Comparison of ENCODE assay signal across 8 cellular contexts in the genomic region with DNA sequence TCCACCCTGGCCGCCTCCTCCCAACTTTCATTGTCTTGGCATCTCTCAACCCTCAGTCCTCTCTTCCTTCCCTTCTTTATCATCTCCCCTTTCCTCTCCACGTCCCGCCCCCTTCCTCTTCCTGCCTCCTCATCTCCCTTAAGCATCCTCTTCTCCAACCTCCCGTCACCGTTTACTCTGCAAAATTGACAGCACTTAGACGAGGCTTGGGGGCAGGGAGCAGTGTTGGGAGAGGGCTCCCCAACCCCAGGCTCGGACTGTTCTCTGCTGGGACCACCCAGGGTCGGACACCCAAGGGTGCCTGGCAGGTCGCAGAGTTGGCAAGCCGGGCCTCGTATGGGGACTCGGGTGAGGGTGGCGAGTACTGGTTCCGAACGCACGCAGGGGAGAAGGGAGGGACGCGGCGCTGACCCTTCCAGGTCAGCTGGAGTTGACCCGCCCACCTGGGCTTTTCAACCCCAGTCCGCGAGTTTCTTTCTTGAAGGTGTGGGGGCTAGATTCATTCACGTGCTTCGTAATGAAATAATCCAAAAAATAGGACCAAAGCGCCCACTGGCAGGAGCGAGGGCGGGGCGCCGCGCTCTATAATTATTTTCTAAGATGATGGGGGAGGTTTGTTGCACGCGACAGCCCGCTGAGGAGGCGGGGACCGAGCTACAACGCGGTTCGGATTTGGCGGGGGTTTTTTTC. TPM values are rescaled to one million over a fixed set of nuclear protein-coding genes. Genes with fewer than 3 reads are reported as not detected.
DNase-seq lines count a peak whose midpoint lies in the region; ATAC-seq, FAIRE-seq and TF ChIP-seq lines count a peak whose summit lies in the region.

No MANE protein-coding gene starts in this region.

- no peak for FAIRE-seq in bronchial epithelial cell (lab: Jason Lieb, UNC)

- H3K27me3 ChIP-seq in PC-3 (ENCODE audit: low read length) (no peaks in the 10 kb centered on the region), bronchial epithelial cell (ENCODE audit: control insufficient read depth, insufficient read depth, low read length) (no peaks in the 10 kb centered on the region), lower lobe of right lung (ENCODE audit: low read depth) (no peaks in the 10 kb centered on the region), testis (no peaks in the 10 kb centered on the region)

- TF ChIP-seq POLR2A in testis (IDR thresholded peaks at IDR 0.05): no peak

- intact Hi-C loops in PC-3 (cut with micrococcal nuclease): loop anchor here (5.0 kb wide), 2 partner anchors 47 to 207 kb away; a partner anchor contains a TSS
- intact Hi-C loops in lower lobe of right lung (cut with DNase I): no loop called here
- intact Hi-C loops in testis (cut with DNase I; ENCODE audit: low total_unique reads): no loop called here

- no peaks in the 10 kb centered on the region for H4K20me1 ChIP-seq in PC-3 (ENCODE audit: low read length)

- 3 to 5% methylated on average over 28 to 39 of the region's 39 CpGs for WGBS in testis, 2 donors

- no peaks in the 10 kb centered on the region for H3K9me3 ChIP-seq in PC-3 (ENCODE audit: low read length)
- H3K9me3 ChIP-seq in lower lobe of right lung: no peaks in the 10 kb centered on the region
- no peaks in the 10 kb centered on the region for H3K9me3 ChIP-seq in testis

- peaks cover 3% of the 10 kb centered on the region for H3F3A ChIP-seq in PC-3 (ENCODE audit: low read length, unreplicated experiment)

- no peaks in the 10 kb centered on the region; the same call in none of the 2 replicates for H3K36me3 ChIP-seq in PC-3 (ENCODE audit: low read depth, low read length)
- peaks cover 6% of the 10 kb centered on the region for H3K36me3 ChIP-seq in bronchial epithelial cell (ENCODE audit: control insufficient read depth, insufficient read depth, low read length)
- H3K36me3 ChIP-seq in lower lobe of right lung: peaks cover 27% of the 10 kb centered on the region
- H3K36me3 ChIP-seq in testis (ENCODE audit: low read depth, missing control alignments): no peaks in the 10 kb centered on the region

- POLR2A ChIA-PET in PC-3 (lab: Charles Lee; ENCODE audit: unreplicated experiment): interaction anchor here (0.7 kb wide), 1 partner anchor 14 kb away, joined by 4 read pairs; no protein-coding TSS in a partner anchor

- H3K9me2 ChIP-seq in PC-3 (replicated peaks; ENCODE audit: low read length): no peaks in the 10 kb centered on the region

- BruUV-seq in PC-3 (replicated peaks; lab: Mats Ljungman, UMichigan): TSS peak; percentile 17

- H3K4me3 ChIP-seq in PC-3 (ENCODE audit: low read length) (peak overlapping the region; percentile 95), bronchial epithelial cell (ENCODE audit: low read depth, low read length) (peak overlapping the region; percentile 89), lower lobe of right lung (peak overlapping the region; percentile 78), testis (peak overlapping the region; percentile 75 to 78)

- peaks cover 44% of the 10 kb centered on the region for H3K4me1 ChIP-seq in PC-3 (ENCODE audit: insufficient read depth, low read length)
- peaks cover 68% of the 10 kb centered on the region for H3K4me1 ChIP-seq in lower lobe of right lung
- H3K4me1 ChIP-seq in testis: peaks cover 61% of the 10 kb centered on the region

- H3K27ac ChIP-seq in PC-3 (ENCODE audit: low read length) (peak overlapping the region; percentile 70), lower lobe of right lung (peak overlapping the region; percentile 82), testis (peak overlapping the region; percentile 52 to 98)

- DNase-seq in DMS153 treated with DMSO at 0.1 percent for 48 hours (lab: John Stamatoyannopoulos, UW; ENCODE audit: unreplicated experiment) (peak; percentile 74), DMS153 (lab: John Stamatoyannopoulos, UW) (no peak), PC-3 (no peak), bronchial epithelial cell (ENCODE audit: low read depth) (no peak), lower lobe of right lung (peak; percentile 61), testis (peak; percentile 48), LoVo (ENCODE audit: low spot score) (no peak)

- ATAC-seq in PC-3 (no peak), lower lobe of right lung (no peak), GM19463 (IDR thresholded peaks at IDR 0.05; ENCODE audit: unreplicated experiment) (no peak)

- H3K79me2 ChIP-seq in PC-3 (ENCODE audit: low read length): peaks cover 30% of the 10 kb centered on the region

- CTCF ChIA-PET in PC-3 (lab: Charles Lee): interaction anchor here (0.6 to 1.0 kb wide), 5 partner anchors 7 to 115 kb away, joined by 3 to 9 read pairs (median 5); a partner anchor contains a TSS

- TF ChIP-seq CTCF in PC-3 (conservative IDR thresholded peaks at IDR 0.05; ENCODE audit: low read depth, low read length) (no peak), bronchial epithelial cell (IDR thresholded peaks at IDR 0.05; ENCODE audit: insufficient read depth, low read length, severe bottlenecking) (no peak), lower lobe of right lung (IDR thresholded peaks at IDR 0.05) (no peak), testis (IDR thresholded peaks at IDR 0.05) (no peak)

- peak overlapping the region; percentile 89 for H2AFZ ChIP-seq in PC-3 (ENCODE audit: low read length)

- peak overlapping the region; percentile 90 for H3K9ac ChIP-seq in PC-3 (ENCODE audit: low read length)

- H3K4me2 ChIP-seq in PC-3 (ENCODE audit: low read length): peak overlapping the region; percentile 96

RNA-seq across cellular contexts. Expression of a gene that starts 0.8 kb away (rescaled TPM):
- total RNA-seq in PC-3 (2014; rRNA removed) (53.8 and 76.7 TPM in 2 replicates), bronchial epithelial cell (15.2 and 24.7 TPM in 2 replicates), lower lobe of right lung (18.1 TPM), testis (10 to 100 TPM; 53.0 to 68.4 TPM)
- 36.1 TPM for polyA plus RNA-seq in testis (ENCODE audit: insufficient read depth, low read depth, low replicate concordance)

RNA-seq across cellular contexts. Expression of a gene that starts 3.2 kb away (rescaled TPM):
- 0.35 and 0.40 TPM in 2 replicates for total RNA-seq in PC-3 (2014; rRNA removed)
- total RNA-seq in bronchial epithelial cell: not detected in 2 replicates
- 3.2 TPM for total RNA-seq in lower lobe of right lung
- total RNA-seq in testis: 10 to 100 TPM; 13.3 to 18.0 TPM
- 8.0 TPM for polyA plus RNA-seq in testis (ENCODE audit: insufficient read depth, low read depth, low replicate concordance)

RNA-seq across cellular contexts. Expression of a gene that starts 5.1 kb away (rescaled TPM):
- total RNA-seq in PC-3 (2014; rRNA removed) (27.3 and 36.1 TPM in 2 replicates), bronchial epithelial cell (87.1 and 118 TPM in 2 replicates), lower lobe of right lung (248 TPM), testis (100 to 1,000 TPM; 147 to 224 TPM)
- 119 TPM for polyA plus RNA-seq in testis (ENCODE audit: insufficient read depth, low read depth, low replicate concordance)

RNA-seq across cellular contexts. Expression of a gene that starts 8.8 kb away (rescaled TPM):
- total RNA-seq in PC-3 (2014; rRNA removed): 279 and 358 TPM in 2 replicates
- 125 and 168 TPM in 2 replicates for total RNA-seq in bronchial epithelial cell
- total RNA-seq in lower lobe of right lung: 169 TPM
- 100 to 1,000 TPM; 173 to 186 TPM for total RNA-seq in testis
- 217 TPM for polyA plus RNA-seq in testis (ENCODE audit: insufficient read depth, low read depth, low replicate concordance)

RNA-seq across cellular contexts. Expression of a gene that starts 24.6 kb away (rescaled TPM):
- total RNA-seq in PC-3 (2014; rRNA removed) (87.6 and 93.1 TPM in 2 replicates), bronchial epithelial cell (11.3 and 12.0 TPM in 2 replicates), lower lobe of right lung (21.8 TPM), testis (10 to 100 TPM; 79.8 to 85.1 TPM)
- polyA plus RNA-seq in testis (ENCODE audit: insufficient read depth, low read depth, low replicate concordance): 69.6 TPM

Comparison
In these comparisons a context has a peak if more than half of its experiments do, and no peak if none do; other contexts are left out.
1. DNase-seq: peak in DMS153 treated with DMSO at 0.1 percent for 48 hours (single experiment), lower lobe of right lung (single experiment) and testis (single experiment); none in DMS153 (single experiment), PC-3 (single experiment), bronchial epithelial cell (single experiment) and LoVo (single experiment).
2. Peak in every context shown above with its lines, with median percentiles within 50 percentile points of each other: H3K27ac ChIP-seq and H3K4me3 ChIP-seq.